In the genomic region with DNA sequence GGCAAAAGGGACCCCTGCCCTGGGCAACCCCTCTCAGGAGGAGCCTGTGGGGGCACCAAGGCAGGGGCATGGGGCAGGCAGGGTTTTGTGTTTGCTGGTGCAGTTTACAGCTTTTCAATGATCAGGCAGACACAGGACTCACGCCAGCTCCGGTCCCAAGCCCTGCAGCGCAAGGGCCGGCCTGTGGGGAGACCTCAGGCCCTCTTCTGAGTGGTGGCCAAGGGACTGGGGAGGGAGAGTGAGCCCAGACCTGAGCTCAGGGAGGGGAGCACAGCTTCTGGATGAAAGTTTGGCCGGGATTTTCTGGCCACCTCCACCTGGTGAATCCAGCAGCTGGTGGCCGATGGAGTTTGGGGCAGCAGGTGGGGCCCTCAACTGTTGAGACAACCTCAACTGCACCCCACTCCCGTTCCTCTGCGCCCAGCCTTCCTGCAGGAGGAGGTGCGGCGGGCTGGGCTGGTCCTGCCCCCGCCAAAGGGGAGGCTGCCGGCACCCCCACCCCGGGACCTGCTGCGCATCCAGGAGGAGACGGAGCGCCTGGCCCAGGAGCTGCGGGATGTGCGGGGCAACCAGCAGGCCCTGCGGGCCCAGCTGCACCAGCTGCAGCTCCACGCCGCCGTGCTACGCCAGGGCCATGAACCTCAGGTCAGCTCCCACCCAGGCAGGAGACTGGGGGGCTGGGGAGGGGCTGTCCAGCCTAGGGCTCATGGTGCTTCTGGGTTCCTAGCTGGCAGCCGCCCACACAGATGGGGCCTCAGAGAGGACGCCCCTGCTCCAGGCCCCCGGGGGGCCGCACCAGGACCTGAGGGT, we compare ENCODE assay signal across 17 cellular contexts. TPM values are rescaled to one million over a fixed set of nuclear protein-coding genes. Genes with fewer than 3 reads are reported as not detected.
DNase-seq lines count a peak whose midpoint lies in the region; ATAC-seq and TF ChIP-seq lines count a peak whose summit lies in the region.
"Had no signal": no experiment of that assay in that cellular context is flagged by ENCODE, and none has a peak within 500 bp of the region (broad histone marks: within the 10 kb centered on the region; RNA-seq: fewer than 3 reads in every experiment).

No MANE protein-coding gene starts in this region.

- H3K36me3 ChIP-seq in heart left ventricle (peaks cover 0 to 62% (median 10%) of the 10 kb centered on the region in 9 donors), mesenchymal stem cell (ENCODE audit: control insufficient read depth in 1 of 2, insufficient read depth in 2 of 2, low read depth in 1 of 2, low read length in 2 of 2) (peaks cover 31 to 62% of the 10 kb centered on the region in 2 experiments)

- H2AK5ac ChIP-seq in mesenchymal stem cell (ENCODE audit: low read length, severe bottlenecking) = peak overlapping the region; percentile 76

- H3K4me1 ChIP-seq in heart left ventricle (peaks cover 9 to 35% (median 24%) of the 10 kb centered on the region in 12 donors), mesenchymal stem cell (ENCODE audit: control insufficient read depth, insufficient read depth, low read depth, low read length) (peaks cover 70% of the 10 kb centered on the region)

- H2BK5ac ChIP-seq in mesenchymal stem cell (ENCODE audit: low read depth, low read length, poor library complexity, severe bottlenecking) = no peak overlapping the region

- no peak for TF ChIP-seq CTCF in heart left ventricle (IDR thresholded peaks at IDR 0.05)
- TF ChIP-seq CTCF in VCaP (conservative IDR thresholded peaks at IDR 0.05) = no peak

- H2AFZ ChIP-seq in mesenchymal stem cell (ENCODE audit: low read depth, low read length) = no peak overlapping the region

- no peak overlapping the region for H3K14ac ChIP-seq in mesenchymal stem cell (ENCODE audit: low read length in 2 of 2)

- H4K8ac ChIP-seq in mesenchymal stem cell (ENCODE audit: low read length) = no peak overlapping the region

- H3K27ac Mint-ChIP-seq in stimulated activated naive B cell treated with anti-CD40 and anti-IgM and Interleukin-4, amounts not matched to agents 10 μg/mL and 1 μg/mL and 100 μg/mL, for 72 hours = no peak overlapping the region
- H3K27ac Mint-ChIP-seq in T-helper 2 cell treated with Interferon-gamma antibody and Interleukin-4, amounts not matched to agents 5 μg/mL and 100 μg/mL, for 36 hours = no peak overlapping the region

- no peaks in the 10 kb centered on the region for H3K27me3 Mint-ChIP-seq in stimulated activated naive B cell treated with anti-CD40 and anti-IgM and Interleukin-4, amounts not matched to agents 10 μg/mL and 1 μg/mL and 100 μg/mL, for 72 hours
- H3K27me3 Mint-ChIP-seq in T-helper 2 cell treated with Interferon-gamma antibody and Interleukin-4, amounts not matched to agents 5 μg/mL and 100 μg/mL, for 36 hours (ENCODE audit: low read depth) = no peaks in the 10 kb centered on the region
- H3K27me3 Mint-ChIP-seq: memory B cell had no signal

- H3K4ac ChIP-seq in mesenchymal stem cell (ENCODE audit: low read depth in 1 of 2, low read length in 2 of 2) = peak overlapping the region; percentile 29 to 74

- intact Hi-C loops in heart left ventricle (cut with DNase I) = no loop called here
- intact Hi-C loops in Right ventricle myocardium superior (cut with DNase I) = no loop called here

- no peaks in the 10 kb centered on the region for H3K9me3 Mint-ChIP-seq in stimulated activated naive B cell treated with anti-CD40 and anti-IgM and Interleukin-4, amounts not matched to agents 10 μg/mL and 1 μg/mL and 100 μg/mL, for 72 hours
- no peaks in the 10 kb centered on the region for H3K9me3 Mint-ChIP-seq in T-helper 2 cell treated with Interferon-gamma antibody and Interleukin-4, amounts not matched to agents 5 μg/mL and 100 μg/mL, for 36 hours
- H3K9me3 Mint-ChIP-seq: activated T-helper 2 cell treated with anti-CD3 and anti-CD28 coated beads, Interferon-gamma antibody, Interleukin-2, Interleukin-4, amounts not matched to agents 10 μg/mL and 5 μg/mL and 100 μg/mL, durations not matched to agents 14 hours and 24 hours and 36 hours; memory B cell had no signal

- H3K4me3 Mint-ChIP-seq in stimulated activated naive B cell treated with anti-CD40 and anti-IgM and Interleukin-4, amounts not matched to agents 10 μg/mL and 1 μg/mL and 100 μg/mL, for 72 hours = no peak overlapping the region
- H3K4me3 Mint-ChIP-seq in T-helper 2 cell treated with Interferon-gamma antibody and Interleukin-4, amounts not matched to agents 5 μg/mL and 100 μg/mL, for 36 hours = no peak overlapping the region

- 88 to 98% (median 93%) methylated on average over 16 to 27 of the region's 27 CpGs for WGBS in heart left ventricle, 4 donors
- 92% methylated on average over 23 of the region's 27 CpGs for WGBS in mesenchymal stem cell

- TF ChIP-seq POLR2A in heart left ventricle (IDR thresholded peaks at IDR 0.05) = no peak

- ATAC-seq in heart left ventricle (no peak), Right ventricle myocardium superior (ENCODE audit: poor library complexity) (no peak)
- no peak for ATAC-seq in stimulated activated naive B cell treated with anti-CD40 and anti-IgM and Interleukin-4, amounts not matched to agents 10 μg/mL and 1 μg/mL and 100 μg/mL, for 72 hours (replicated peaks)
- ATAC-seq: Panc1 had no signal

- peak overlapping the region; percentile 64 for H2BK120ac ChIP-seq in mesenchymal stem cell (ENCODE audit: low read depth, low read length)

- no peak overlapping the region for H3K4me2 ChIP-seq in mesenchymal stem cell (ENCODE audit: low read length, poor library complexity, severe bottlenecking)

- H3K27ac ChIP-seq in heart left ventricle = peak overlapping the region in 2 of 12 donors; percentile 5 to 38
- peak overlapping the region; percentile 73; the same call in 1 of the 2 replicates for H3K27ac ChIP-seq in VCaP
- peak overlapping the region; percentile 37 for H3K27ac ChIP-seq in mesenchymal stem cell (ENCODE audit: low read length, poor library complexity, severe bottlenecking)

- H3K4me3 ChIP-seq in heart left ventricle (no peak overlapping the region), mesenchymal stem cell (ENCODE audit: insufficient read depth in 1 of 2, low read depth in 1 of 2, low read length in 2 of 2) (no peak overlapping the region)

- H3K27me3 ChIP-seq in heart left ventricle = no peaks in the 10 kb centered on the region
- no peaks in the 10 kb centered on the region for H3K27me3 ChIP-seq in mesenchymal stem cell (ENCODE audit: control insufficient read depth in 1 of 2, insufficient read depth in 1 of 2, low read length in 2 of 2)

- H3K9me3 ChIP-seq in heart left ventricle = no peaks in the 10 kb centered on the region
- no peaks in the 10 kb centered on the region for H3K9me3 ChIP-seq in mesenchymal stem cell (ENCODE audit: control insufficient read depth, low read length)

- H4K91ac ChIP-seq in mesenchymal stem cell (ENCODE audit: low read length) = no peak overlapping the region

- peaks cover 10 to 41% of the 10 kb centered on the region in 2 donors for H3K4me1 Mint-ChIP-seq in stimulated activated naive B cell treated with anti-CD40 and anti-IgM and Interleukin-4, amounts not matched to agents 10 μg/mL and 1 μg/mL and 100 μg/mL, for 72 hours
- H3K4me1 Mint-ChIP-seq in T-helper 2 cell treated with Interferon-gamma antibody and Interleukin-4, amounts not matched to agents 5 μg/mL and 100 μg/mL, for 36 hours (ENCODE audit: low read depth) = peaks cover 4% of the 10 kb centered on the region

- peak overlapping the region; percentile 37 to 62 for H3K18ac ChIP-seq in mesenchymal stem cell (ENCODE audit: low read depth in 1 of 2, low read length in 2 of 2)

- peaks cover 13% of the 10 kb centered on the region for H3K79me1 ChIP-seq in mesenchymal stem cell (replicated peaks; ENCODE audit: low read length, poor library complexity, severe bottlenecking)

- H2BK15ac ChIP-seq in mesenchymal stem cell (ENCODE audit: low read depth, poor library complexity, severe bottlenecking) = no peak overlapping the region

- H3K36me3 Mint-ChIP-seq in stimulated activated naive B cell treated with anti-CD40 and anti-IgM and Interleukin-4, amounts not matched to agents 10 μg/mL and 1 μg/mL and 100 μg/mL, for 72 hours = peaks cover 30% of the 10 kb centered on the region in 2 donors
- peaks cover 16% of the 10 kb centered on the region for H3K36me3 Mint-ChIP-seq in T-helper 2 cell treated with Interferon-gamma antibody and Interleukin-4, amounts not matched to agents 5 μg/mL and 100 μg/mL, for 36 hours (ENCODE audit: low read depth)

- peak overlapping the region; percentile 12 to 29 for H2BK12ac ChIP-seq in mesenchymal stem cell (ENCODE audit: low read length in 2 of 2)

- peak in 3 of 5 donors; percentile 17 to 60 (median 24) for DNase-seq in heart left ventricle
- DNase-seq in Right ventricle myocardium superior = no peak
- DNase-seq in mesenchymal stem cell = no peak
- DNase-seq in stimulated activated naive B cell treated with anti-CD40 and anti-IgM and Interleukin-4, amounts not matched to agents 10 μg/mL and 1 μg/mL and 100 μg/mL, for 72 hours = no peak
- no peak for DNase-seq in NCI-H2029 treated with DMSO at 0.1 percent for 48 hours (lab: John Stamatoyannopoulos, UW)
- no peak for DNase-seq in T-helper 2 cell treated with Interferon-gamma antibody and Interleukin-4, amounts not matched to agents 5 μg/mL and 100 μg/mL, for 36 hours (ENCODE audit: low spot score)
- DNase-seq in foreskin melanocyte = no peak
- DNase-seq: activated CD4-positive, alpha-beta T cell treated with anti-CD3 and anti-CD28 coated beads, Interleukin-2, amount 50 U/mL, for 1 hour; effector CD8-positive, alpha-beta T cell; NCI-H1417 treated with DMSO at 0.1 percent for 48 hours; NCI-H510A; small intestine had no signal

- H3K23ac ChIP-seq in mesenchymal stem cell (ENCODE audit: low read length in 2 of 2) = no peak overlapping the region

- no peak overlapping the region for H3K9ac ChIP-seq in mesenchymal stem cell (ENCODE audit: low read length)

RNA-seq across cellular contexts. Expression of gene TCIRG1, which starts 3.6 kb away (rescaled TPM):
- 10 to 100 TPM; 10.2 to 88.7 (median 20.3) TPM for total RNA-seq in heart left ventricle
- 10 to 100 TPM; 25.5 to 36.9 TPM for polyA plus RNA-seq in heart left ventricle
- total RNA-seq in Right ventricle myocardium superior = 22.3 TPM
- polyA plus RNA-seq in mesenchymal stem cell (2013, experiment 1 of 2) = 84.2 TPM
- polyA plus RNA-seq in mesenchymal stem cell (2013, experiment 2 of 2) = 79.4 TPM

RNA-seq across cellular contexts. Expression of gene NDUFS8, which starts 11.9 kb away (rescaled TPM):
- total RNA-seq in heart left ventricle (100 to 1,000 TPM; 262 to 948 (median 365) TPM), Right ventricle myocardium superior (474 TPM)
- 100 to 1,000 TPM; 310 to 870 TPM for polyA plus RNA-seq in heart left ventricle
- 104 TPM for polyA plus RNA-seq in mesenchymal stem cell (2013, experiment 1 of 2)
- polyA plus RNA-seq in mesenchymal stem cell (2013, experiment 2 of 2) = 106 TPM

RNA-seq across cellular contexts. Expression of gene ALDH3B1, which starts 32.3 kb away (rescaled TPM):
- total RNA-seq in heart left ventricle = 10 to 100 TPM in 2 of 9 donors, 1 to 10 TPM in 7; 2.3 to 25.4 (median 6.1) TPM
- 1 to 10 TPM; 2.7 to 3.3 TPM for polyA plus RNA-seq in heart left ventricle
- 4.4 TPM for total RNA-seq in Right ventricle myocardium superior
- polyA plus RNA-seq in mesenchymal stem cell (2013, experiment 1 of 2) = 22.4 TPM
- polyA plus RNA-seq in mesenchymal stem cell (2013, experiment 2 of 2) = 22.5 TPM
- total RNA-seq: activated T-helper 2 cell treated with anti-CD3 and anti-CD28 coated beads, Interferon-gamma antibody, Interleukin-2, Interleukin-4, amounts not matched to agents 10 μg/mL and 5 μg/mL and 100 μg/mL, durations not matched to agents 14 hours and 24 hours and 36 hours; T-helper 1 cell treated with Interleukin-12 subunit alpha and Interleukin-12 subunit beta and Interleukin-4 antibody, amounts not matched to agents 30 ng/mL and 1 ng/mL, for 36 hours had no signal

RNA-seq across cellular contexts. Expression of gene UNC93B1, which starts 38.5 kb away (rescaled TPM):
- total RNA-seq in heart left ventricle (10 to 100 TPM in 3 of 9 donors, 1 to 10 TPM in 6; 5.2 to 34.2 (median 7.9) TPM), Right ventricle myocardium superior (7.3 TPM)
- polyA plus RNA-seq in heart left ventricle = 1 to 10 TPM; 5.0 to 6.5 TPM
- polyA plus RNA-seq in mesenchymal stem cell (2013, experiment 1 of 2) = 12.1 TPM
- polyA plus RNA-seq in mesenchymal stem cell (2013, experiment 2 of 2) = 11.5 TPM

Comparison
In these comparisons a context has a peak if more than half of its experiments do, and no peak if none do; other contexts are left out.
1. DNase-seq: peak in heart left ventricle (3 of 5); none in Right ventricle myocardium superior (single experiment), mesenchymal stem cell (single experiment), stimulated activated naive B cell treated with anti-CD40 and anti-IgM and Interleukin-4, amounts not matched to agents 10 μg/mL and 1 μg/mL and 100 μg/mL, for 72 hours (single experiment), NCI-H2029 treated with DMSO at 0.1 percent for 48 hours (single experiment), T-helper 2 cell treated with Interferon-gamma antibody and Interleukin-4, amounts not matched to agents 5 μg/mL and 100 μg/mL, for 36 hours (single experiment) and foreskin melanocyte (single experiment).